ENCODE assay signal across 25 cellular contexts in genomic region chr12:80677994-80678393, GRCh38. TPM values are rescaled to one million over a fixed set of nuclear protein-coding genes. Genes with fewer than 3 reads are reported as not detected.
DNase-seq lines count a peak whose midpoint lies in the region; ATAC-seq, FAIRE-seq and TF ChIP-seq lines count a peak whose summit lies in the region.
"Had no signal": no experiment of that assay in that cellular context is flagged by ENCODE, and none has a peak within 500 bp of the region (broad histone marks: within the 10 kb centered on the region; RNA-seq: fewer than 3 reads in every experiment).

No MANE protein-coding gene starts in this region.

- WGBS in A549 (ENCODE audit: missing lambda C conversion rate), result 27% methylated on average over 1 of the region's 1 CpG
- 0% methylated on average over 1 of the region's 1 CpG for WGBS in K562 (ENCODE audit: insufficient coverage, low coverage, missing lambda C conversion rate)

- no peaks in the 10 kb centered on the region for H3K79me2 ChIP-seq in K562 (ENCODE audit: control insufficient read depth, insufficient read depth, low read length)

- no peaks in the 10 kb centered on the region for H3K9me3 Mint-ChIP-seq in type B pancreatic cell

- TF ChIP-seq EP300 in A549 (IDR thresholded peaks at IDR 0.05), result no peak
- TF ChIP-seq EP300 in K562 (IDR thresholded peaks at IDR 0.05; ENCODE audit: low read length), result no peak

- TF ChIP-seq RAD21 in A549 (conservative IDR thresholded peaks at IDR 0.05 in 1 of 2, IDR thresholded peaks at IDR 0.05 in 1 of 2) (no peak), K562 (CRISPR knock-in tag; conservative IDR thresholded peaks at IDR 0.05 in 1 of 2, IDR thresholded peaks at IDR 0.05 in 1 of 2) (no peak)

- H3K9me1 ChIP-seq in K562 (ENCODE audit: control insufficient read depth, insufficient read depth, low read length), result no peaks in the 10 kb centered on the region

- no peak overlapping the region for H3K4me3 Mint-ChIP-seq in type B pancreatic cell
- H3K4me3 Mint-ChIP-seq: CD4-positive, alpha-beta memory T cell had no signal

- H3K4me1 ChIP-seq in A549 (no peaks in the 10 kb centered on the region), K562 (replicated peaks in 1 of 2; ENCODE audit: control insufficient read depth in 2 of 2, insufficient read depth in 2 of 2, low read length in 2 of 2) (no peaks in the 10 kb centered on the region), gastrocnemius medialis (peaks cover 60 to 69% of the 10 kb centered on the region in 2 donors)

- H3K36me3 Mint-ChIP-seq in type B pancreatic cell, result no peaks in the 10 kb centered on the region
- H3K36me3 Mint-ChIP-seq: CD4-positive, alpha-beta memory T cell had no signal

- H2AFZ ChIP-seq in K562 (ENCODE audit: low read depth, low read length), result no peak overlapping the region

- no peak for DNase-seq in A549 (ENCODE audit: low read depth in 1 of 2, low spot score in 1 of 2)
- peak; percentile 38 for DNase-seq in HCEC 1CT
- no peak for DNase-seq in K562 (ENCODE audit: extremely low read depth in 1 of 4, low spot score in 3 of 4)
- no peak for DNase-seq in gastrocnemius medialis
- DNase-seq in NK-92 treated with Interleukin-12 subunit alpha and Interleukin-12 subunit beta, amount 100 ng/mL, for 24 hours (lab: John Stamatoyannopoulos, UW), result no peak
- no peak for DNase-seq in type B pancreatic cell (ENCODE audit: extremely low spot score, unreplicated experiment)
- DNase-seq: 8988T; C1 segment of cervical spinal cord; Calu3; CD4-positive, alpha-beta memory T cell; COR-L47; DMS53; DMS79 treated with DMSO at 0.1 percent for 48 hours; GF-D8; H7 had no signal

- TF ChIP-seq POLR2A in A549 (IDR thresholded peaks at IDR 0.05; ENCODE audit: low read length), result no peak
- no peak for TF ChIP-seq POLR2A in K562 (conservative IDR thresholded peaks at IDR 0.05)
- no peak for TF ChIP-seq POLR2A in gastrocnemius medialis (IDR thresholded peaks at IDR 0.05)

- TF ChIP-seq CTCF in A549 (IDR thresholded peaks at IDR 0.05) (no peak), K562 (IDR thresholded peaks at IDR 0.05 in 2 of 3, conservative IDR thresholded peaks at IDR 0.05 in 1 of 3; ENCODE audit: insufficient read depth in 2 of 3, low read depth in 1 of 3, low read length in 3 of 3) (no peak), gastrocnemius medialis (IDR thresholded peaks at IDR 0.05 in 4 of 5, conservative IDR thresholded peaks at IDR 0.05 in 1 of 5) (no peak), type B pancreatic cell (conservative IDR thresholded peaks at IDR 0.05) (no peak)

- no peaks in the 10 kb centered on the region for H3K27me3 Mint-ChIP-seq in type B pancreatic cell
- H3K27me3 Mint-ChIP-seq: CD4-positive, alpha-beta memory T cell had no signal

- H4K20me1 ChIP-seq in K562 (replicated peaks; ENCODE audit: control insufficient read depth, insufficient read depth, low read length), result no peaks in the 10 kb centered on the region

- H3K9me3 ChIP-seq in A549 (no peaks in the 10 kb centered on the region), K562 (replicated peaks; ENCODE audit: control insufficient read depth, insufficient read depth, low read depth, low read length) (0 out of 2 replicates have a peak, but pooled peaks cover 2% of the 10 kb centered on the region), gastrocnemius medialis (no peaks in the 10 kb centered on the region)

- intact Hi-C loops in K562 (cut with micrococcal nuclease), result no loop called here
- intact Hi-C loops in gastrocnemius medialis (cut with DNase I; ENCODE audit: low total_unique reads), result loop anchor here (2.0 to 5.0 kb wide), 3 partner anchors 33 to 206 kb away; no protein-coding TSS in a partner anchor

- in situ Hi-C loops in K562 (cut with MboI) (no loop called here), gastrocnemius medialis (cut with MboI; ENCODE audit: low sequenced_read_pairs in 4 of 4) (loop anchor here in 1 of 4 donors (10.0 kb wide), 1 partner anchor 53 kb away; no protein-coding TSS in a partner anchor)

- no peaks in the 10 kb centered on the region for H3K36me3 ChIP-seq in K562 (ENCODE audit: control insufficient read depth, insufficient read depth, low read length)
- H3K36me3 ChIP-seq in gastrocnemius medialis, result no peaks in the 10 kb centered on the region

- CTCF ChIA-PET in A549 (lab: Yijun Ruan, JAX) (no interaction called here), K562 (lab: Yijun Ruan, JAX; ENCODE audit: low intra/inter-chr PET ratio) (no interaction called here)

- ATAC-seq in A549 (no peak), K562 (no peak), gastrocnemius medialis (no peak), GM21576 (IDR thresholded peaks at IDR 0.05; ENCODE audit: unreplicated experiment) (no peak), HG02981 (IDR thresholded peaks at IDR 0.05; ENCODE audit: unreplicated experiment) (no peak)
- ATAC-seq: HCT116 had no signal

- BruUV-seq in K562 (replicated peaks; lab: Mats Ljungman, UMichigan), result no TSS peak

- H3K27ac ChIP-seq in A549 (no peak overlapping the region), K562 (ENCODE audit: extremely low read depth, low read depth, low read length) (no peak overlapping the region), gastrocnemius medialis (peak overlapping the region; percentile 52 to 84 (median 82))

- FAIRE-seq in A549 (lab: Jason Lieb, UNC) (no peak), K562 (lab: Jason Lieb, UNC) (no peak)
- FAIRE-seq: GM12891, GM18507, H1 had no signal

- H3K27ac Mint-ChIP-seq in type B pancreatic cell, result no peak overlapping the region
- H3K27ac Mint-ChIP-seq: CD4-positive, alpha-beta memory T cell had no signal

- POLR2A ChIA-PET in A549 (lab: Yijun Ruan, JAX) (no interaction called here), K562 (lab: Yijun Ruan, JAX) (no interaction called here)

- H3K9ac ChIP-seq in K562 (ENCODE audit: insufficient read depth in 1 of 2, low read depth in 2 of 2, low read length in 2 of 2), result no peak overlapping the region

- H3K4me3 ChIP-seq in A549 (no peak overlapping the region), K562 (no peak overlapping the region), gastrocnemius medialis (peak overlapping the region in 1 of 4 donors; percentile 29)

- peaks cover 8% of the 10 kb centered on the region for H3K4me1 Mint-ChIP-seq in type B pancreatic cell (ENCODE audit: unreplicated experiment)
- H3K4me1 Mint-ChIP-seq: CD4-positive, alpha-beta memory T cell had no signal

- no peaks in the 10 kb centered on the region for H3K27me3 ChIP-seq in K562 (ENCODE audit: control insufficient read depth in 2 of 2, insufficient read depth in 2 of 2, low read length in 2 of 2)
- H3K27me3 ChIP-seq in gastrocnemius medialis, result no peaks in the 10 kb centered on the region

- no peak overlapping the region for H3K4me2 ChIP-seq in A549
- no peak overlapping the region for H3K4me2 ChIP-seq in K562 (ENCODE audit: insufficient read depth, low read length)

RNA-seq across cellular contexts. Expression of gene MYF6, which starts 29.4 kb away (rescaled TPM):
- polyA plus RNA-seq in A549 (2011; rRNA removed), result not detected in 2 replicates
- polyA plus RNA-seq in A549 (2012; cell fraction: cytosol; rRNA removed), result not detected in 2 replicates
- polyA plus RNA-seq in A549 (2012; cell fraction: nucleus; rRNA removed), result not detected in 2 replicates
- not detected in 3 replicates for polyA plus RNA-seq in A549 (2017; fragmentation: RNase III; extraction: RNeasy Plus Mini Kit Qiagen cat#74134 plus additional on column Dnase treatment)
- polyA minus RNA-seq in A549 (2011; rRNA and poly(A)+ RNA removed), result not detected in 2 replicates
- total RNA-seq in K562 (2011; cell fraction: chromatin; rRNA removed; ENCODE audit: low replicate concordance), result not detected in 2 replicates
- total RNA-seq in K562 (2011; cell fraction: nucleolus; rRNA removed), result not detected in 2 replicates
- not detected in 2 replicates for total RNA-seq in K562 (2011; cell fraction: nucleoplasm; rRNA removed)
- total RNA-seq in K562 (2014; rRNA removed), result not detected in 2 replicates
- not detected in 2 replicates for total RNA-seq in K562 (2014; rRNA removed; fragmentation: Illumina TruSeq; extraction: Trizol)
- total RNA-seq in K562 (2015; rRNA removed; fragmentation: Illumina TruSeq; extraction: Trizol), result not detected in 2 replicates
- total RNA-seq in K562 (2021), result not detected in 2 replicates
- not detected in 2 replicates for polyA plus RNA-seq in K562 (2011; rRNA removed)
- polyA plus RNA-seq in K562 (2011; cell fraction: cytosol; rRNA removed), result not detected in 2 replicates
- polyA plus RNA-seq in K562 (2011; cell fraction: nucleus; rRNA removed), result not detected in 2 replicates
- polyA plus RNA-seq in K562 (2012), result not detected in 2 replicates
- polyA plus RNA-seq in K562 (2014; fragmentation: Illumina TruSeq; extraction: Trizol), result not detected in 2 replicates
- not detected for polyA plus RNA-seq in K562 (2014; fragmentation: Nextera tagmentation; extraction: Ambion mirVana)
- not detected in 2 replicates for polyA plus RNA-seq in K562 (2014; rRNA removed)
- polyA minus RNA-seq in K562 (2011; rRNA and poly(A)+ RNA removed), result not detected in 2 replicates
- not detected in 2 replicates for polyA minus RNA-seq in K562 (2011; cell fraction: cytosol; rRNA and poly(A)+ RNA removed)
- not detected in 2 replicates for polyA minus RNA-seq in K562 (2011; cell fraction: nucleus; rRNA and poly(A)+ RNA removed)
- total RNA-seq in gastrocnemius medialis, result 1,000 to 10,000 TPM in 2 of 4 donors, 100 to 1,000 TPM in 2; 335 to 1,770 (median 962) TPM
- 1.4 TPM in 1 of 2 replicates, not detected in the other for total RNA-seq in type B pancreatic cell (ENCODE audit: low replicate concordance)
- total RNA-seq: A673; Calu3; CD4-positive, alpha-beta memory T cell; Daoy; G401; H1; H7 had no signal
- polyA plus RNA-seq: CD4-positive, alpha-beta memory T cell had no signal

RNA-seq across cellular contexts. Expression of gene MYF5, which starts 38.7 kb away (rescaled TPM):
- not detected in 2 replicates for polyA plus RNA-seq in A549 (2011; rRNA removed)
- not detected in 2 replicates for polyA plus RNA-seq in A549 (2012; cell fraction: cytosol; rRNA removed)
- not detected in 2 replicates for polyA plus RNA-seq in A549 (2012; cell fraction: nucleus; rRNA removed)
- not detected in 3 replicates for polyA plus RNA-seq in A549 (2017; fragmentation: RNase III; extraction: RNeasy Plus Mini Kit Qiagen cat#74134 plus additional on column Dnase treatment)
- polyA minus RNA-seq in A549 (2011; rRNA and poly(A)+ RNA removed), result not detected in 2 replicates
- not detected in 2 replicates for total RNA-seq in K562 (2011; cell fraction: chromatin; rRNA removed; ENCODE audit: low replicate concordance)
- total RNA-seq in K562 (2011; cell fraction: nucleolus; rRNA removed), result not detected in 2 replicates
- not detected in 2 replicates for total RNA-seq in K562 (2011; cell fraction: nucleoplasm; rRNA removed)
- not detected in 2 replicates for total RNA-seq in K562 (2014; rRNA removed)
- not detected in 2 replicates for total RNA-seq in K562 (2014; rRNA removed; fragmentation: Illumina TruSeq; extraction: Trizol)
- not detected in 2 replicates for total RNA-seq in K562 (2015; rRNA removed; fragmentation: Illumina TruSeq; extraction: Trizol)
- total RNA-seq in K562 (2021), result not detected in 2 replicates
- polyA plus RNA-seq in K562 (2011; rRNA removed), result not detected in 2 replicates
- polyA plus RNA-seq in K562 (2011; cell fraction: cytosol; rRNA removed), result not detected in 2 replicates
- polyA plus RNA-seq in K562 (2011; cell fraction: nucleus; rRNA removed), result not detected in 2 replicates
- polyA plus RNA-seq in K562 (2012), result not detected in 2 replicates
- polyA plus RNA-seq in K562 (2014; fragmentation: Illumina TruSeq; extraction: Trizol), result not detected in 2 replicates
- not detected for polyA plus RNA-seq in K562 (2014; fragmentation: Nextera tagmentation; extraction: Ambion mirVana)
- not detected in 2 replicates for polyA plus RNA-seq in K562 (2014; rRNA removed)
- polyA minus RNA-seq in K562 (2011; rRNA and poly(A)+ RNA removed), result not detected in 2 replicates
- not detected in 2 replicates for polyA minus RNA-seq in K562 (2011; cell fraction: cytosol; rRNA and poly(A)+ RNA removed)
- polyA minus RNA-seq in K562 (2011; cell fraction: nucleus; rRNA and poly(A)+ RNA removed), result not detected in 2 replicates
- 1 to 10 TPM; 1.7 to 9.3 (median 5.6) TPM for total RNA-seq in gastrocnemius medialis
- not detected in 2 replicates for total RNA-seq in type B pancreatic cell (ENCODE audit: low replicate concordance)
- total RNA-seq: A673; Calu3; CD4-positive, alpha-beta memory T cell; Daoy; G401; H1; H7 had no signal
- polyA plus RNA-seq: BJ; CD4-positive, alpha-beta memory T cell had no signal

Comparison
In these comparisons a context has a peak if more than half of its experiments do, and no peak if none do; other contexts are left out.
1. H3K27ac ChIP-seq: peak in gastrocnemius medialis (4 of 4); none in A549 (0 of 2) and K562 (single experiment).
2. RNA of gene MYF6, which starts 29.4 kb away (total RNA-seq): 335 to 1,770 TPM in gastrocnemius medialis; 1.4 TPM in type B pancreatic cell and not detected in K562; every median in the first group is over 100 times any median in the second.
3. Of the 35 proteins assayed by ChIP-seq in both K562 and A549: peak only in K562: none; only in A549: MAFK; in both: none; in neither: 34.